ENCODE assay signal across 8 cellular contexts in the genomic region with DNA sequence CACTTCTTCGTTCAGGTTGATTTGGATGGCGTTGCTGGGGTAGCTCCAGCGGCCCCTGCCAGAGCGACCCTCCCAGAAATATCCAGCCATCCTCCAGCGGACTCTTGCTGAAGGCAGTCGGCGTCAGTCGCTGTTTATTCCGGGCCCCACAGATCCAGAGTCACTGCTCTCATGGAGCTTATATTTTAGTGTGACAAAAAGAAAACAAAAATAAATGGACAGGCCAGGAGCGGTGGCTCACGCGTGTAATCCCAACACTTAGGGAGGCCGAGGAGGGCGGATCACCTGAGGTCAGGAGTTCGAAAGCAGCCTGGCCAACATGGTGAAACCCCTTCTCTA. TPM values are rescaled to one million over a fixed set of nuclear protein-coding genes. Genes with fewer than 3 reads are reported as not detected.
DNase-seq lines count a peak whose midpoint lies in the region; ATAC-seq, FAIRE-seq and TF ChIP-seq lines count a peak whose summit lies in the region.

No MANE protein-coding gene starts in this region.

- H3K4me1 ChIP-seq in SK-N-SH (ENCODE audit: control insufficient read depth in 1 of 2, insufficient read depth in 2 of 2, low read depth in 1 of 2, low read length in 1 of 2) (peaks cover 3 to 8% of the 10 kb centered on the region in 2 experiments; a peak in 3 of 4 replicates), psoas muscle (peaks cover 4% of the 10 kb centered on the region)

- TF ChIP-seq EP300 in SK-N-SH (IDR thresholded peaks at IDR 0.05; ENCODE audit: borderline replicate concordance in 1 of 2, low read depth in 1 of 2, low read length in 1 of 2) = no peak

- CTCF ChIA-PET in SK-N-SH (lab: Yijun Ruan, JAX) = interaction anchor here (0.6 to 3.0 kb wide), 5 partner anchors 12 to 242 kb away, joined by 3 to 18 read pairs (median 3); no protein-coding TSS in a partner anchor

- no peaks in the 10 kb centered on the region for H4K20me1 ChIP-seq in SK-N-SH (ENCODE audit: insufficient read depth)

- H3K36me3 ChIP-seq in SK-N-SH (replicated peaks in 1 of 2; ENCODE audit: control insufficient read depth in 1 of 2, insufficient read depth in 2 of 2, low read length in 1 of 2) (peaks cover 8 to 11% of the 10 kb centered on the region in 2 experiments), psoas muscle (ENCODE audit: insufficient read depth in 1 of 2, low read depth in 1 of 2) (peaks cover 0 to 22% of the 10 kb centered on the region in 2 donors)

- ATAC-seq in psoas muscle = peak in 2 of 4 donors; percentile 20 to 48
- ATAC-seq in HG03159 (IDR thresholded peaks at IDR 0.05; ENCODE audit: unreplicated experiment) = no peak

- no peak for FAIRE-seq in GM12891 (lab: Jason Lieb, UNC)

- peak overlapping the region; percentile 97 for H3K4me2 ChIP-seq in SK-N-SH

- no peak for TF ChIP-seq POLR2A in GM12891 (IDR thresholded peaks at IDR 0.05; ENCODE audit: low read depth, low read length)

- no peak for TF ChIP-seq CTCF in GM12865 (IDR thresholded peaks at IDR 0.05; ENCODE audit: insufficient read depth, low read depth, low read length, missing control alignments)
- TF ChIP-seq CTCF in SK-N-SH (IDR thresholded peaks at IDR 0.05) = no peak
- TF ChIP-seq CTCF in fibroblast of villous mesenchyme (IDR thresholded peaks at IDR 0.05; ENCODE audit: insufficient read depth, low read depth, low read length) = no peak
- TF ChIP-seq CTCF in psoas muscle (IDR thresholded peaks at IDR 0.05) = no peak

- POLR2A ChIA-PET in SK-N-SH (lab: Yijun Ruan, JAX) = interaction anchor here (0.8 to 1.6 kb wide), 3 partner anchors 12 to 115 kb away, joined by 3 to 5 read pairs (median 4); partner anchors contain the start of gene SYNJ1

- peak overlapping the region; percentile 98 to 100 for H3K27ac ChIP-seq in SK-N-SH (ENCODE audit: low read depth in 2 of 2, low read length in 1 of 2)
- peak overlapping the region; percentile 73 for H3K27ac ChIP-seq in psoas muscle

- H3K9me3 ChIP-seq in SK-N-SH (no peaks in the 10 kb centered on the region), psoas muscle (no peaks in the 10 kb centered on the region)

- no peaks in the 10 kb centered on the region for H3K27me3 ChIP-seq in SK-N-SH (ENCODE audit: insufficient read depth)
- H3K27me3 ChIP-seq in psoas muscle (ENCODE audit: insufficient read depth in 3 of 3, low read length in 2 of 3) = no peaks in the 10 kb centered on the region

- H3F3A ChIP-seq in SK-N-SH (replicated peaks; ENCODE audit: insufficient read depth) = peaks cover 25% of the 10 kb centered on the region

- intact Hi-C loops in psoas muscle (cut with DNase I) = loop anchor here in 1 of 2 donors (5.0 kb wide), 1 partner anchor 881 kb away; the partner anchor contains the start of gene SCAF4

- H3K79me2 ChIP-seq in SK-N-SH (ENCODE audit: insufficient read depth) = peaks cover 31% of the 10 kb centered on the region

- DNase-seq in GM12865 (ENCODE audit: low read depth) (no peak), SK-N-SH (no peak), fibroblast of villous mesenchyme (ENCODE audit: low read depth) (no peak), psoas muscle (no peak), UCSD-AML1 (lab: John Stamatoyannopoulos, UW; ENCODE audit: unreplicated experiment) (no peak), GM12891 (ENCODE audit: insufficient read length, low spot score) (no peak), EL (no peak)

- peak overlapping the region; percentile 97 for H2AFZ ChIP-seq in SK-N-SH (ENCODE audit: low read depth)

- H3K9ac ChIP-seq in SK-N-SH = peak overlapping the region; percentile 97

- TF ChIP-seq RAD21 in SK-N-SH (IDR thresholded peaks at IDR 0.05; ENCODE audit: low read length) = no peak

- no peaks in the 10 kb centered on the region for H3K9me2 ChIP-seq in SK-N-SH

- H3K4me3 ChIP-seq in GM12865 (ENCODE audit: low read depth, low read length) (peak overlapping the region; percentile 83), SK-N-SH (ENCODE audit: low read depth in 2 of 2, low read length in 1 of 2) (peak overlapping the region; percentile 90 to 98), fibroblast of villous mesenchyme (ENCODE audit: low read depth, low read length) (peak overlapping the region; percentile 96), psoas muscle (peak overlapping the region; percentile 79)

- under 1% methylated on average over 15 of the region's 15 CpGs for WGBS in SK-N-SH (ENCODE audit: low lambda C conversion rate)
- WGBS in psoas muscle, 3 donors = 2 to 4% (median 3%) methylated on average over 15 of the region's 15 CpGs

TF ChIP-seq in SK-N-SH, 30 proteins besides CTCF, POLR2A, EP300 and RAD21:
- TF ChIP-seq FOXJ3 (CRISPR knock-in tag; IDR thresholded peaks at IDR 0.05) (no peak), TEAD4 (IDR thresholded peaks at IDR 0.05; ENCODE audit: borderline replicate concordance, insufficient read depth) (0 out of 2 replicates have a peak, but pooled peaks have one; percentile 6)

TF ChIP-seq in GM12891, 5 proteins besides CTCF, POLR2A, EP300 and RAD21:
- TF ChIP-seq PAX5 (IDR thresholded peaks at IDR 0.05; ENCODE audit: insufficient read depth, low read length, severe bottlenecking) (no peak), POU2F2 (IDR thresholded peaks at IDR 0.05; ENCODE audit: low read depth, low read length) (no peak), SPI1 (IDR thresholded peaks at IDR 0.05; ENCODE audit: low read depth, low read length) (no peak), POLR2AphosphoS5 (IDR thresholded peaks at IDR 0.05; ENCODE audit: low read depth, low read length) (no peak), TAF1 (IDR thresholded peaks at IDR 0.05; ENCODE audit: low read depth, low read length) (no peak; the same call in 1 of the 2 replicates)

RNA-seq across cellular contexts. Expression of gene CFAP298, which starts 0.8 kb away (rescaled TPM):
- polyA plus RNA-seq in SK-N-SH (2012; rRNA removed) (57.8 and 59.1 TPM in 2 replicates), psoas muscle (10 to 100 TPM; 35.9 to 64.8 (median 45.6) TPM)
- 55.8 and 67.5 TPM in 2 replicates for polyA plus RNA-seq in SK-N-SH (2012; cell fraction: cytosol; rRNA removed)
- 60.0 and 73.2 TPM in 2 replicates for polyA plus RNA-seq in SK-N-SH (2012; cell fraction: nucleus; rRNA removed)
- total RNA-seq in fibroblast of villous mesenchyme (12.6 and 20.3 TPM in 2 replicates), psoas muscle (10 to 100 TPM; 24.6 to 31.6 (median 26.0) TPM)
- 28.1 TPM for polyA plus RNA-seq in GM12891 (2012; ENCODE audit: low read depth, missing spikeins)

RNA-seq across cellular contexts. Expression of gene TCP10L, which starts 27.6 kb away (rescaled TPM):
- polyA plus RNA-seq in SK-N-SH (2012; rRNA removed) = 0.08 and 0.33 TPM in 2 replicates
- polyA plus RNA-seq in SK-N-SH (2012; cell fraction: cytosol; rRNA removed) = 0.08 and 0.18 TPM in 2 replicates
- 0.23 and 0.46 TPM in 2 replicates for polyA plus RNA-seq in SK-N-SH (2012; cell fraction: nucleus; rRNA removed)
- 0.32 TPM in 1 of 2 replicates, not detected in the other for total RNA-seq in fibroblast of villous mesenchyme
- total RNA-seq in psoas muscle = 1 to 10 TPM in 1 of 4 donors, under 1 TPM in 2, not detected in 1; 0.38 to 1.0 (median 0.63) TPM
- 1 to 10 TPM in 1 of 3 donors, under 1 TPM in 2; 0.27 to 1.9 (median 0.35) TPM for polyA plus RNA-seq in psoas muscle
- polyA plus RNA-seq in GM12891 (2012; ENCODE audit: low read depth, missing spikeins) = 0.37 TPM
